In genomic region chrX:68763481-68763880, GRCh38 we compare ENCODE assay signal across 29 cellular contexts.
"Had no signal": no experiment of that assay in that cellular context is flagged by ENCODE, and none has a peak within 500 bp of the region (broad histone marks: within the 10 kb centered on the region; RNA-seq: fewer than 3 reads in every experiment).

No MANE protein-coding gene starts in this region.

- H3K36me3 ChIP-seq: left lung, neural progenitor cell, neutrophil, right lobe of liver, suprapubic skin, thoracic aorta, tibial artery, vagina had no signal

- H3K4me3 ChIP-seq: left lung, lung, neural progenitor cell, psoas muscle, right lobe of liver, skin epidermis, suprapubic skin, thoracic aorta, tibial artery, vagina had no signal

- H3K4me1 Mint-ChIP-seq: immature natural killer cell, mesothelial cell of epicardium, naive B cell, natural killer cell, nephron progenitor cell, neural progenitor cell had no signal

- FAIRE-seq: islet of Langerhans, kidney had no signal

- H3K4me3 Mint-ChIP-seq: immature natural killer cell; mesothelial cell of epicardium; naive B cell; natural killer cell; nephron progenitor cell; neural progenitor cell; stimulated activated naive CD8-positive, alpha-beta T cell treated with anti-CD3 and anti-CD28 coated beads, Interleukin-15, Interleukin-2, amounts not matched to agents 100 ng/mL and 50 ng/mL, for 24 hours; type B pancreatic cell had no signal

- H3K79me2 ChIP-seq: parathyroid adenoma had no signal

- H3K9me3 Mint-ChIP-seq: immature natural killer cell; naive B cell; natural killer cell; stimulated activated naive CD8-positive, alpha-beta T cell treated with anti-CD3 and anti-CD28 coated beads, Interleukin-15, Interleukin-2, amounts not matched to agents 100 ng/mL and 50 ng/mL, for 24 hours; type B pancreatic cell had no signal

- ATAC-seq: left colon, natural killer cell, psoas muscle, right lobe of liver had no signal

- H3K36me3 Mint-ChIP-seq: immature natural killer cell, mesothelial cell of epicardium, naive B cell, natural killer cell, neural progenitor cell, type B pancreatic cell had no signal

- H3K27ac Mint-ChIP-seq: immature natural killer cell; mesothelial cell of epicardium; naive B cell; natural killer cell; nephron progenitor cell; neural progenitor cell; stimulated activated naive CD8-positive, alpha-beta T cell treated with anti-CD3 and anti-CD28 coated beads, Interleukin-15, Interleukin-2, amounts not matched to agents 100 ng/mL and 50 ng/mL, for 24 hours; type B pancreatic cell had no signal

- H3K27me3 Mint-ChIP-seq: stimulated activated naive CD8-positive, alpha-beta T cell treated with anti-CD3 and anti-CD28 coated beads, Interleukin-15, Interleukin-2, amounts not matched to agents 100 ng/mL and 50 ng/mL, for 24 hours had no signal

- H3K9ac ChIP-seq: neural progenitor cell, parathyroid adenoma had no signal

- H3K4me2 ChIP-seq: neural progenitor cell had no signal

- H2AFZ ChIP-seq: neural progenitor cell, parathyroid adenoma had no signal

- DNase-seq: immature natural killer cell; kidney; left colon; left lung; mesendoderm; naive B cell; natural killer cell; nephron progenitor cell; occipital lobe; psoas muscle; right lobe of liver; stimulated activated CD4-positive, alpha-beta T cell treated with anti-CD3 and anti-CD28 coated beads, Interleukin-12 subunit alpha, Interleukin-12 subunit beta, amount 100 ng/mL, for 4 hours; stimulated activated CD4-positive, alpha-beta T cell treated with anti-CD3 and anti-CD28 coated beads, Interleukin-15, amount 100 ng/mL, for 24 hours; stimulated activated CD4-positive, alpha-beta T cell treated with anti-CD3 and anti-CD28 coated beads, Interleukin-2, amount 100 ng/mL, for 24 hours; stimulated activated CD4-positive, alpha-beta T cell treated with anti-CD3 and anti-CD28 coated beads, Interleukin-4, amount 100 ng/mL, for 1 hour; stimulated activated naive CD4-positive, alpha-beta T cell; tibial artery had no signal

- H3K9me3 ChIP-seq: left lung, neutrophil, psoas muscle, right lobe of liver, suprapubic skin, thoracic aorta, tibial artery, vagina had no signal

- H3K4me1 ChIP-seq: left lung, neural progenitor cell, parathyroid adenoma, psoas muscle, right lobe of liver, suprapubic skin, tibial artery, vagina had no signal

- H3K27ac ChIP-seq: left lung, neural progenitor cell, neutrophil, parathyroid adenoma, psoas muscle, right lobe of liver, skin epidermis, suprapubic skin, thoracic aorta, tibial artery, vagina had no signal

- H3K27me3 ChIP-seq: left lung, neural progenitor cell, neutrophil, right lobe of liver, suprapubic skin, tibial artery, vagina had no signal
